ENCODE assay signal across 1 cellular context in genomic region chr2:82316573-82317371, GRCh38.
TF ChIP-seq lines count a peak whose summit lies in the region.

No MANE protein-coding gene starts in this region.

TF ChIP-seq in WTC11, 78 proteins besides CTCF, POLR2A, EP300 and RAD21 (continued from another document):
- TF ChIP-seq ATF3 (CRISPR knock-in tag; conservative IDR thresholded peaks at IDR 0.05), result no peak
- TF ChIP-seq KAT7 (CRISPR knock-in tag; IDR thresholded peaks at IDR 0.05; ENCODE audit: borderline replicate concordance), result no peak
- no peak for TF ChIP-seq AFF4 (CRISPR knock-in tag; IDR thresholded peaks at IDR 0.05; ENCODE audit: borderline replicate concordance)
- no peak for TF ChIP-seq E2F1 (CRISPR knock-in tag; IDR thresholded peaks at IDR 0.05)
- TF ChIP-seq PRDM15 (CRISPR knock-in tag; IDR thresholded peaks at IDR 0.05), result no peak
- TF ChIP-seq MXD4 (CRISPR knock-in tag; IDR thresholded peaks at IDR 0.05; ENCODE audit: borderline replicate concordance), result no peak
- no peak for TF ChIP-seq JAZF1 (CRISPR knock-in tag; IDR thresholded peaks at IDR 0.05)
- TF ChIP-seq MLX (CRISPR knock-in tag; IDR thresholded peaks at IDR 0.05), result no peak
- TF ChIP-seq ELF4 (CRISPR knock-in tag; IDR thresholded peaks at IDR 0.05; ENCODE audit: low read depth), result no peak
- no peak for TF ChIP-seq ZNF396 (CRISPR knock-in tag; IDR thresholded peaks at IDR 0.05; ENCODE audit: borderline replicate concordance)
- TF ChIP-seq MAX (CRISPR knock-in tag; IDR thresholded peaks at IDR 0.05), result no peak
- no peak for TF ChIP-seq STAT6 (CRISPR knock-in tag; conservative IDR thresholded peaks at IDR 0.05; ENCODE audit: low read depth)
- TF ChIP-seq ZMAT4 (CRISPR knock-in tag; IDR thresholded peaks at IDR 0.05), result no peak
